In genomic region chr20:50957798-50958732, GRCh38 we compare ENCODE assay signal across 1 cellular context.
A peak's percentile ranks its signal among the peaks of the same experiment; 100 is the strongest.
TF ChIP-seq lines count a peak whose summit lies in the region.

Gene DPM1 (minus strand): TSS chr20:50958532. CDS start chr20:50958523, 9 bp downstream.

TF ChIP-seq in HCT116, 20 proteins besides CTCF, POLR2A, EP300 and RAD21 (continued from another document):
- TF ChIP-seq EZH2phosphoT487 (IDR thresholded peaks at IDR 0.05; ENCODE audit: borderline replicate concordance) (no peak), SP1 (IDR thresholded peaks at IDR 0.05; ENCODE audit: low read depth) (peak; percentile 64), EGR1 (IDR thresholded peaks at IDR 0.05; ENCODE audit: low read depth) (peak; percentile 62; the same call in 1 of the 2 replicates), EZH2 (IDR thresholded peaks at IDR 0.05) (no peak)
